In the genomic region with DNA sequence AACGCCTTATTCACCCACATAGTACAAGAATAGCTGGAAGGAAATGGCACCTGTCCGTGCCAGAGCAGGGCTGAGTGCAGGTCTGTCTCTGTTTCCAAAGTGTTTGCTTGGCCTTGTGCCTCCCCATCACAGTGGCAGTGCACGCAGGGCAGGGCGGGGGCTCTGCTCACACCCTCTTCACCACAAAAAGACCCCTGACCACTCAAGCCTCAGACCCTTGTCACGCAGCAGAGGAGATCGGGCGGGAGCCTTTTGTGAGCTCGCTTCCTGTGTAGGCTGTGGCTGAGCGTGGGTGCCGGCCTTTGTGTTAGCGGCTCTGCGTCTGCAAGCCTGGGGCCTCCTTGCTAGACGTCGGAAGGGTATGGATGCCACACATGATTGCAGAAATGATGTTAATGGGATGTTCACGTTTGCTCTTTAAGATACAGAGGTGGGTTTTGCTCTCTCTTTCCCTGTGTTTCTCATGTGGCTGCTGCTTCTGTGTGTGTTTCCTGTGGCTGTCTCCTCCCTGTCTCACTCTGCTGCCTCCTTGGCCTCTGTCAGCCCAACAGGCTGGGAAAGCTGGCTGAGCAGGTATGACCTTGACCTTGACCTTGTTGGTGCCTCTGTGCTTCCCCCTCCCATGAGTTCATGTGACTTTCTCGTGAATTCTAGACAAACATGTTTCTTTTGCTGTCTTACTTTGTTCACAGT, we compare ENCODE assay signal across 10 cellular contexts. TPM values are rescaled to one million over a fixed set of nuclear protein-coding genes. Genes with fewer than 3 reads are reported as not detected.
DNase-seq lines count a peak whose midpoint lies in the region; ATAC-seq and TF ChIP-seq lines count a peak whose summit lies in the region.
"Had no signal": no experiment of that assay in that cellular context is flagged by ENCODE, and none has a peak within 500 bp of the region (broad histone marks: within the 10 kb centered on the region; RNA-seq: fewer than 3 reads in every experiment).

No MANE protein-coding gene starts in this region.

- ATAC-seq in GM21723 (IDR thresholded peaks at IDR 0.05; ENCODE audit: unreplicated experiment) (peak; percentile 49), HG03442 (IDR thresholded peaks at IDR 0.05; ENCODE audit: unreplicated experiment) (no peak), HG03354 (IDR thresholded peaks at IDR 0.05; ENCODE audit: poor library complexity, severe bottlenecking, unreplicated experiment) (no peak), HG02884 (IDR thresholded peaks at IDR 0.05; ENCODE audit: unreplicated experiment) (no peak)
- ATAC-seq: Panc1 had no signal

- no peaks in the 10 kb centered on the region for H3K27me3 ChIP-seq in right atrium auricular region

- H3K36me3 ChIP-seq in right atrium auricular region = peaks cover 75% of the 10 kb centered on the region

- H3K9me3 ChIP-seq in right atrium auricular region = no peaks in the 10 kb centered on the region

- H3K4me1 ChIP-seq in right atrium auricular region = peaks cover 0 to 18% of the 10 kb centered on the region in 2 donors

- H3K27ac ChIP-seq in right atrium auricular region = peak overlapping the region; percentile 28 to 30

- DNase-seq in activated CD8-positive, alpha-beta memory T cell treated with anti-CD3 and anti-CD28 coated beads, Interleukin-2, amount 50 U/mL, for 1 hour (ENCODE audit: extremely low read depth) = peak; percentile 49
- DNase-seq in right atrium auricular region (ENCODE audit: low spot score) = peak; percentile 54
- DNase-seq in stimulated activated CD8-positive, alpha-beta memory T cell treated with anti-CD3 and anti-CD28 coated beads, Interleukin-15, amount 100 ng/mL, for 24 hours (ENCODE audit: low read depth) = peak; percentile 40
- DNase-seq in OCI-M1 (lab: John Stamatoyannopoulos, UW) = no peak

- H3K4me3 ChIP-seq in right atrium auricular region = no peak overlapping the region

- no peak for TF ChIP-seq CTCF in right atrium auricular region (IDR thresholded peaks at IDR 0.05)

RNA-seq across cellular contexts. Expression of a gene that starts 45.4 kb away (rescaled TPM):
- total RNA-seq in right atrium auricular region = 1 to 10 TPM; 4.5 to 5.8 TPM
- total RNA-seq: fibroblast of villous mesenchyme had no signal
